In the genomic region with DNA sequence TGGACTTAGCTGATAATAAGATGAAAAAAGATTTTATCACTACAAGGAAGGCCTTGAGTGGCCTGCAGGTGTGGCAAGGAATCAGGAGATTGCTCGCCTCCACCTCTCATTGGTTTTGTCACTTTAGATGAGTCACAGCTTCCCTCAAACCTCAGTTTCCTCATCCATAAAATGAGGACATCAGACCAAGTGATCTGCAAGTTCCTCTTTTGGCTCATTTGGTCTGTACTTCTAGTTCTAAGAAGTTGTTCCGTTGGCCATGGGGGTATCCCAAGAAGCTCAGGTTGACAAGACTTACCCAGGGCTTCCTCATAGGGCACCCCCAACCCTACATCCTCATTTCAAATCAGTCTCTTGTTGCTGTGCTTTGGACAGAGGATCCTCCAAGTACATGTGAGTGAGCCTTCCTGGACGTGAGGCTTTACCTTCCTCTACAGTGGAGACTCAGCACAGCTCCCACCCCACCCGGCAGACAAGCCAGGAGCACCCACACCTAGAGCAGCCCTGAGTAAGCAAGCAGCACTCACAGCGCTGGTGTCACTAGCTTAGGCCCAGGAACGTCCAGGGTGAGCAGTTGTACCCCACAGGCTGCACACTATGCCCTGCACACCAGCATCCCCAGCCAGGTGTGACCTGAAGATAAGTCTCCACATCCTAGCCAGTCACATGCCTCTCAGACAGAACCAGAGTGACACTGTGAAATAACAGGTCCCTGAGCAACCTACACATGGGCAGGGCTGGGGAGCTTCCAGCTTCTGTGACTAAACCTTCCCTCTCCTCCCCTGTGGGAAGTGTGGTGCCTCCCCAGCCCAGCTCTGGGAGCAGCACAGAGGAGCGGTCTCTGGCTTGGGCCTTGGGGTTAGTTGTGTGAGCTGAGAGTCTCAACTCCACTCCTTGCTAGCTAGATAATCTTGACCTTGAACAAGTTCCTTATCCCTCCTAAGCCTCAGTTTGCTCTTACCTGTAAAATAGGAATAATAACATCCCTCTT, we compare ENCODE assay signal across 2 cellular contexts.
TF ChIP-seq lines count a peak whose summit lies in the region.

No MANE protein-coding gene starts in this region.

TF ChIP-seq in H1, 55 proteins besides CTCF, POLR2A, EP300 and RAD21:
- no peak for TF ChIP-seq TCF12 (IDR thresholded peaks at IDR 0.05; ENCODE audit: low read depth, low read length)
- TF ChIP-seq, protein P1, sequence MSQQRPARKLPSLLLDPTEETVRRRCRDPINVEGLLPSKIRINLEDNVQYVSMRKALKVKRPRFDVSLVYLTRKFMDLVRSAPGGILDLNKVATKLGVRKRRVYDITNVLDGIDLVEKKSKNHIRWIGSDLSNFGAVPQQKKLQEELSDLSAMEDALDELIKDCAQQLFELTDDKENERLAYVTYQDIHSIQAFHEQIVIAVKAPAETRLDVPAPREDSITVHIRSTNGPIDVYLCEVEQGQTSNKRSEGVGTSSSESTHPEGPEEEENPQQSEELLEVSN (IDR thresholded peaks at IDR 0.05) = no peak
- no peak for TF ChIP-seq CHD2 (IDR thresholded peaks at IDR 0.05; ENCODE audit: low read length)
- TF ChIP-seq PHF8 (conservative IDR thresholded peaks at IDR 0.05; ENCODE audit: low read depth, low read length) = no peak
- TF ChIP-seq TAF7 (optimal IDR thresholded peaks at IDR 0.05; ENCODE audit: borderline replicate concordance, low read depth, low read length) = no peak
- no peak for TF ChIP-seq BRCA1 (IDR thresholded peaks at IDR 0.05; ENCODE audit: low read depth, low read length)
- TF ChIP-seq BACH1 (IDR thresholded peaks at IDR 0.05; ENCODE audit: low read length) = no peak
- TF ChIP-seq HDAC2 (IDR thresholded peaks at IDR 0.05; ENCODE audit: borderline replicate concordance in 1 of 2, low read depth in 2 of 2, low read length in 2 of 2) = no peak
- no peak for TF ChIP-seq SIX5 (IDR thresholded peaks at IDR 0.05; ENCODE audit: low read depth, low read length)
- TF ChIP-seq EGR1 (IDR thresholded peaks at IDR 0.05; ENCODE audit: borderline replicate concordance, low read depth, low read length) = no peak
- TF ChIP-seq TAF1 (IDR thresholded peaks at IDR 0.05; ENCODE audit: low read depth, low read length) = no peak
- TF ChIP-seq EZH2 (IDR thresholded peaks at IDR 0.05; ENCODE audit: low read depth, low read length, severe bottlenecking) = no peak
- no peak for TF ChIP-seq CTBP2 (IDR thresholded peaks at IDR 0.05; ENCODE audit: borderline replicate concordance, insufficient read depth, insufficient read length, low read length)
- TF ChIP-seq RNF2 (IDR thresholded peaks at IDR 0.05; ENCODE audit: borderline replicate concordance, low read depth, low read length, missing control alignments, poor library complexity, severe bottlenecking) = no peak
- no peak for TF ChIP-seq BCL11A (IDR thresholded peaks at IDR 0.05; ENCODE audit: low read depth in 2 of 2, low read length in 2 of 2)
- no peak for TF ChIP-seq TBP (IDR thresholded peaks at IDR 0.05; ENCODE audit: low read depth, low read length)
- TF ChIP-seq CBX5 (IDR thresholded peaks at IDR 0.05; ENCODE audit: low read depth, low read length) = no peak
- TF ChIP-seq, protein P2, sequence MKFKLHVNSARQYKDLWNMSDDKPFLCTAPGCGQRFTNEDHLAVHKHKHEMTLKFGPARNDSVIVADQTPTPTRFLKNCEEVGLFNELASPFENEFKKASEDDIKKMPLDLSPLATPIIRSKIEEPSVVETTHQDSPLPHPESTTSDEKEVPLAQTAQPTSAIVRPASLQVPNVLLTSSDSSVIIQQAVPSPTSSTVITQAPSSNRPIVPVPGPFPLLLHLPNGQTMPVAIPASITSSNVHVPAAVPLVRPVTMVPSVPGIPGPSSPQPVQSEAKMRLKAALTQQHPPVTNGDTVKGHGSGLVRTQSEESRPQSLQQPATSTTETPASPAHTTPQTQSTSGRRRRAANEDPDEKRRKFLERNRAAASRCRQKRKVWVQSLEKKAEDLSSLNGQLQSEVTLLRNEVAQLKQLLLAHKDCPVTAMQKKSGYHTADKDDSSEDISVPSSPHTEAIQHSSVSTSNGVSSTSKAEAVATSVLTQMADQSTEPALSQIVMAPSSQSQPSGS (IDR thresholded peaks at IDR 0.05; ENCODE audit: low read length) = no peak

TF ChIP-seq in GM12891, 5 proteins besides CTCF, POLR2A, EP300 and RAD21:
- TF ChIP-seq TAF1 (IDR thresholded peaks at IDR 0.05; ENCODE audit: low read depth, low read length) (no peak), PAX5 (IDR thresholded peaks at IDR 0.05; ENCODE audit: insufficient read depth, low read length, severe bottlenecking) (no peak), POLR2AphosphoS5 (IDR thresholded peaks at IDR 0.05; ENCODE audit: low read depth, low read length) (no peak), SPI1 (IDR thresholded peaks at IDR 0.05; ENCODE audit: low read depth, low read length) (no peak), POU2F2 (IDR thresholded peaks at IDR 0.05; ENCODE audit: low read depth, low read length) (no peak)
